Comparison of ENCODE assay signal across 26 cellular contexts in genomic region chr6:46281110-46281509, GRCh38.
"Had no signal": no experiment of that assay in that cellular context is flagged by ENCODE, and none has a peak within 500 bp of the region (broad histone marks: within the 10 kb centered on the region; RNA-seq: fewer than 3 reads in every experiment).

No MANE protein-coding gene starts in this region.

- H3K4me2 ChIP-seq: hepatocyte had no signal

- DNase-seq: activated CD4-positive, alpha-beta T cell treated with anti-CD3 and anti-CD28 coated beads for 48 hours; activated CD4-positive, alpha-beta T cell treated with anti-CD3 and anti-CD28 coated beads, Interleukin-2, amount 50 U/mL, for 48 hours; activated CD8-positive, alpha-beta memory T cell treated with anti-CD3 and anti-CD28 coated beads for 24 hours; activated effector memory CD4-positive, alpha-beta T cell treated with anti-CD3 and anti-CD28 coated beads, Interleukin-2, amount 50 U/mL, for 16 hours; activated naive CD4-positive, alpha-beta T cell treated with anti-CD3 and anti-CD28 coated beads, Interleukin-2, amount 10 ng/mL, durations not matched to agents 7 days and 5 days; activated naive CD8-positive, alpha-beta T cell treated with anti-CD3 and anti-CD28 coated beads, Interleukin-2, amount 10 ng/mL, durations not matched to agents 7 days and 5 days; cerebellar nuclear complex; colonic mucosa; effector CD8-positive, alpha-beta T cell; esophagus squamous epithelium; gastrocnemius medialis; islet precursor cell; left ventricle myocardium inferior; naive thymus-derived CD8-positive, alpha-beta T cell; right cardiac atrium; stimulated activated CD4-positive, alpha-beta T cell treated with anti-CD3 and anti-CD28 coated beads, Interleukin-2, amount 100 ng/mL, for 48 hours; stimulated activated naive CD4-positive, alpha-beta T cell treated with Interleukin-2 at 50 U/mL for 16 hours; testis; transverse colon had no signal

- ATAC-seq: activated CD4-positive, CD25-positive, alpha-beta regulatory T cell treated with anti-CD3 and anti-CD28 coated beads, Interleukin-2, amount 50 U/mL, for 24 hours; gastrocnemius medialis; naive thymus-derived CD8-positive, alpha-beta T cell; right cardiac atrium had no signal

- H3K4me3 ChIP-seq: ascending aorta, cardiac muscle cell, colonic mucosa, esophagus squamous epithelium, gastrocnemius medialis, hepatocyte, left ventricle myocardium inferior, lung, testis, transverse colon had no signal

- H3K36me3 ChIP-seq: ascending aorta, cardiac muscle cell, colonic mucosa, esophagus squamous epithelium, gastrocnemius medialis, left ventricle myocardium inferior, transverse colon had no signal

- H3K9me3 ChIP-seq: ascending aorta, colonic mucosa, esophagus squamous epithelium, gastrocnemius medialis, left ventricle myocardium inferior, testis, transverse colon had no signal

- H3K27ac ChIP-seq: ascending aorta, cardiac muscle cell, colonic mucosa, epithelial cell of prostate, esophagus squamous epithelium, gastrocnemius medialis, hepatocyte, left ventricle myocardium inferior, testis, transverse colon, VCaP had no signal

- H2AFZ ChIP-seq: hepatocyte had no signal

- H3K27me3 ChIP-seq: ascending aorta, cardiac muscle cell, colonic mucosa, esophagus squamous epithelium, gastrocnemius medialis, hepatocyte, testis, transverse colon had no signal

- H3K4me1 ChIP-seq: colonic mucosa, esophagus squamous epithelium, testis, transverse colon had no signal

- H3K79me2 ChIP-seq: hepatocyte had no signal
